13 cellular contexts compared by ENCODE assay signal in the genomic region with DNA sequence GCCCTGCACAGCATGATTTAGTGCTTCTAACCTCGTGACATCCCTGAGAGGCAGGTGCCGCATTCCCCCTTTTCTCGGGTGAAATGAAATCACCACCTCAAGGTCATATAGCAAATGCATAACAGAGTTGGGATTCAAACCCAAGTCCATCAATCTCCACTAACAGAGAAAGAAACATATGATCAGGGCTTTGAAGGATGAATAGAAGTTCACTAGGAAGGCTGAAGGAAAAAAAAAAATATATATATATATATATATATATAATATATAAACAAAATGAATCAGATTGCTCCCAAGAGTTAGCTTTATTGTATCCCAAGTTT. TPM values are rescaled to one million over a fixed set of nuclear protein-coding genes. Genes with fewer than 3 reads are reported as not detected.
"Had no signal": no experiment of that assay in that cellular context is flagged by ENCODE, and none has a peak within 500 bp of the region (broad histone marks: within the 10 kb centered on the region; RNA-seq: fewer than 3 reads in every experiment).

No MANE protein-coding gene starts in this region.

- H3K27ac ChIP-seq: colonic mucosa, esophagus muscularis mucosa, lower lobe of right lung, pancreas, right lobe of liver, thoracic aorta, tibial nerve, upper lobe of left lung had no signal

- H3K36me3 ChIP-seq: colonic mucosa, esophagus muscularis mucosa, lower lobe of right lung, pancreas, right lobe of liver, thoracic aorta, tibial nerve, upper lobe of left lung had no signal

- H3K27me3 ChIP-seq: colonic mucosa, esophagus muscularis mucosa, pancreas, right lobe of liver, tibial nerve, upper lobe of left lung had no signal

- H3K4me3 ChIP-seq: colonic mucosa, esophagus muscularis mucosa, lower lobe of right lung, mucosa of descending colon, pancreas, right lobe of liver, thoracic aorta, tibial nerve, upper lobe of left lung had no signal

- H3K4me1 ChIP-seq: colonic mucosa, lower lobe of right lung, pancreas, right lobe of liver, tibial nerve, upper lobe of left lung had no signal

- H3K9me3 ChIP-seq: colonic mucosa, esophagus muscularis mucosa, lower lobe of right lung, mucosa of descending colon, pancreas, right lobe of liver, thoracic aorta, tibial nerve, upper lobe of left lung had no signal

- DNase-seq: occipital lobe had no signal

RNA-seq across cellular contexts. Expression of a gene that starts 23.8 kb away (rescaled TPM):
- total RNA-seq: endothelial cell of umbilical vein; natural killer cell treated with Interleukin-12 subunit alpha and Interleukin-12 subunit beta and Interleukin-15 and Interleukin-18, amount 100 ng/mL, for 72 hours; neural crest cell; occipital lobe had no signal
